7 cellular contexts compared by ENCODE assay signal in genomic region chr1:202810193-202810614, GRCh38. TPM values are rescaled to one million over a fixed set of nuclear protein-coding genes. Genes with fewer than 3 reads are reported as not detected.
DNase-seq lines count a peak whose midpoint lies in the region; ATAC-seq lines count a peak whose summit lies in the region.

No MANE protein-coding gene starts in this region.

- peaks cover 21% of the 10 kb centered on the region for H3K27me3 ChIP-seq in HUES48 (ENCODE audit: control insufficient read depth, insufficient read depth, low read length)

- peaks cover 29% of the 10 kb centered on the region for H3K4me1 Mint-ChIP-seq in activated naive CD8-positive, alpha-beta T cell treated with anti-CD3 and anti-CD28 coated beads for 36 hours
- H3K4me1 Mint-ChIP-seq in immature natural killer cell, result peaks cover 44 to 54% of the 10 kb centered on the region in 2 donors
- H3K4me1 Mint-ChIP-seq in stimulated activated naive B cell treated with anti-CD40 and anti-IgM and Interleukin-4, amounts not matched to agents 10 μg/mL and 1 μg/mL and 100 μg/mL, for 72 hours, result peaks cover 29 to 46% of the 10 kb centered on the region in 2 donors

- H3K9ac ChIP-seq in HUES48 (ENCODE audit: low read depth, low read length), result no peak overlapping the region

- no peak for DNase-seq in activated naive CD8-positive, alpha-beta T cell treated with anti-CD3 and anti-CD28 coated beads for 36 hours
- no peak for DNase-seq in immature natural killer cell
- DNase-seq in stimulated activated naive B cell treated with anti-CD40 and anti-IgM and Interleukin-4, amounts not matched to agents 10 μg/mL and 1 μg/mL and 100 μg/mL, for 72 hours, result no peak
- DNase-seq in KG1 (lab: John Stamatoyannopoulos, UW), result no peak

- peak overlapping the region; percentile 91 for H3K4me3 ChIP-seq in HUES48 (ENCODE audit: low read depth, low read length)

- no peaks in the 10 kb centered on the region for H3K36me3 Mint-ChIP-seq in activated naive CD8-positive, alpha-beta T cell treated with anti-CD3 and anti-CD28 coated beads for 36 hours
- H3K36me3 Mint-ChIP-seq in immature natural killer cell, result no peaks in the 10 kb centered on the region
- H3K36me3 Mint-ChIP-seq in stimulated activated naive B cell treated with anti-CD40 and anti-IgM and Interleukin-4, amounts not matched to agents 10 μg/mL and 1 μg/mL and 100 μg/mL, for 72 hours, result no peaks in the 10 kb centered on the region

- H3K36me3 ChIP-seq in HUES48 (ENCODE audit: control insufficient read depth, insufficient read depth, low read length), result no peaks in the 10 kb centered on the region

- peak overlapping the region; percentile 32 for H3K27ac Mint-ChIP-seq in activated naive CD8-positive, alpha-beta T cell treated with anti-CD3 and anti-CD28 coated beads for 36 hours
- peak overlapping the region; percentile 86 to 95 (median 92) for H3K27ac Mint-ChIP-seq in immature natural killer cell
- H3K27ac Mint-ChIP-seq in stimulated activated naive B cell treated with anti-CD40 and anti-IgM and Interleukin-4, amounts not matched to agents 10 μg/mL and 1 μg/mL and 100 μg/mL, for 72 hours, result peak overlapping the region; percentile 93

- peak overlapping the region; percentile 79 for H3K4me3 Mint-ChIP-seq in activated naive CD8-positive, alpha-beta T cell treated with anti-CD3 and anti-CD28 coated beads for 36 hours
- peak overlapping the region; percentile 88 to 98 (median 92) for H3K4me3 Mint-ChIP-seq in immature natural killer cell
- peak overlapping the region; percentile 86 to 99 for H3K4me3 Mint-ChIP-seq in stimulated activated naive B cell treated with anti-CD40 and anti-IgM and Interleukin-4, amounts not matched to agents 10 μg/mL and 1 μg/mL and 100 μg/mL, for 72 hours

- H3K27ac ChIP-seq in HUES48 (ENCODE audit: low read depth, low read length), result peak overlapping the region; percentile 53

- no peaks in the 10 kb centered on the region for H3K9me3 Mint-ChIP-seq in activated naive CD8-positive, alpha-beta T cell treated with anti-CD3 and anti-CD28 coated beads for 36 hours
- no peaks in the 10 kb centered on the region for H3K9me3 Mint-ChIP-seq in immature natural killer cell
- no peaks in the 10 kb centered on the region for H3K9me3 Mint-ChIP-seq in stimulated activated naive B cell treated with anti-CD40 and anti-IgM and Interleukin-4, amounts not matched to agents 10 μg/mL and 1 μg/mL and 100 μg/mL, for 72 hours

- peaks cover 18% of the 10 kb centered on the region for H3K27me3 Mint-ChIP-seq in activated naive CD8-positive, alpha-beta T cell treated with anti-CD3 and anti-CD28 coated beads for 36 hours
- peaks cover 2 to 19% (median 16%) of the 10 kb centered on the region in 3 donors for H3K27me3 Mint-ChIP-seq in immature natural killer cell (ENCODE audit: low read depth in 3 of 3)
- peaks cover 11 to 14% of the 10 kb centered on the region in 2 donors for H3K27me3 Mint-ChIP-seq in stimulated activated naive B cell treated with anti-CD40 and anti-IgM and Interleukin-4, amounts not matched to agents 10 μg/mL and 1 μg/mL and 100 μg/mL, for 72 hours

- H3K4me1 ChIP-seq in HUES48 (ENCODE audit: control insufficient read depth, insufficient read depth, low read length), result peaks cover 36% of the 10 kb centered on the region

- no peak for ATAC-seq in stimulated activated naive B cell treated with anti-CD40 and anti-IgM and Interleukin-4, amounts not matched to agents 10 μg/mL and 1 μg/mL and 100 μg/mL, for 72 hours (replicated peaks)
- ATAC-seq in HG03095 (IDR thresholded peaks at IDR 0.05; ENCODE audit: unreplicated experiment), result no peak
- ATAC-seq in HG02571 (IDR thresholded peaks at IDR 0.05; ENCODE audit: unreplicated experiment), result no peak

- no peaks in the 10 kb centered on the region for H3K9me3 ChIP-seq in HUES48 (ENCODE audit: control insufficient read depth, insufficient read depth, low read length)

RNA-seq across cellular contexts. Expression of gene PCAT6, which starts 0.6 kb away (rescaled TPM):
- total RNA-seq in activated naive CD8-positive, alpha-beta T cell treated with anti-CD3 and anti-CD28 coated beads for 36 hours, result under 1 TPM; 0.45 to 0.80 TPM
- under 1 TPM in 1 of 3 donors, not detected in 2; 0.73 TPM for polyA plus RNA-seq in immature natural killer cell

RNA-seq across cellular contexts. Expression of gene KDM5B, which starts 2.0 kb away (rescaled TPM):
- 10 to 100 TPM; 18.3 to 19.3 TPM for total RNA-seq in activated naive CD8-positive, alpha-beta T cell treated with anti-CD3 and anti-CD28 coated beads for 36 hours
- polyA plus RNA-seq in immature natural killer cell, result 10 to 100 TPM in 1 of 3 donors, 1 to 10 TPM in 2; 4.4 to 26.2 (median 8.7) TPM

Comparison
In these comparisons a context has a peak if more than half of its experiments do, and no peak if none do; other contexts are left out.
1. H3K27ac Mint-ChIP-seq: peak in every context shown above with its lines; median percentile 93 in stimulated activated naive B cell treated with anti-CD40 and anti-IgM and Interleukin-4, amounts not matched to agents 10 μg/mL and 1 μg/mL and 100 μg/mL, for 72 hours; 92 in immature natural killer cell; 32 in activated naive CD8-positive, alpha-beta T cell treated with anti-CD3 and anti-CD28 coated beads for 36 hours.